In genomic region chr3:29282431-29283296, GRCh38 we compare ENCODE assay signal across 8 cellular contexts. TPM values are rescaled to one million over a fixed set of nuclear protein-coding genes. Genes with fewer than 3 reads are reported as not detected.
A peak's percentile ranks its signal among the peaks of the same experiment; 100 is the strongest.
DNase-seq lines count a peak whose midpoint lies in the region; TF ChIP-seq lines count a peak whose summit lies in the region.

No MANE protein-coding gene starts in this region.

- DNase-seq in AG20443 (ENCODE audit: low spot score) (peak; percentile 15), HT1080 (ENCODE audit: low read depth) (peak; percentile 48), choroid plexus epithelial cell (ENCODE audit: low read depth) (peak; percentile 85), myocyte (ENCODE audit: low read depth) (peak; percentile 69), DMS 273 (lab: John Stamatoyannopoulos, UW; ENCODE audit: unreplicated experiment) (no peak), NCI-H446 treated with DMSO at 0.1 percent for 48 hours (lab: John Stamatoyannopoulos, UW) (no peak), DMS53 treated with DMSO at 0.1 percent for 48 hours (lab: John Stamatoyannopoulos, UW; ENCODE audit: unreplicated experiment) (no peak), iPS-NIHi7 (ENCODE audit: extremely low spot score) (no peak)

- H3K4me3 ChIP-seq in choroid plexus epithelial cell (ENCODE audit: low read depth, low read length) = peak overlapping the region; percentile 76

- TF ChIP-seq CTCF in choroid plexus epithelial cell (conservative IDR thresholded peaks at IDR 0.05; ENCODE audit: low read depth, low read length) = no peak

RNA-seq across cellular contexts. Expression of gene RBMS3, which starts 1.8 kb away (rescaled TPM):
- 9.9 and 19.6 TPM in 2 replicates for total RNA-seq in HT1080 (2014; rRNA removed; shearing (Covaris generic))
- 4.9 and 6.1 TPM in 2 replicates for polyA plus RNA-seq in HT1080 (2015; cell fraction: cytosol; rRNA removed)
- 9.5 and 11.8 TPM in 2 replicates for polyA plus RNA-seq in HT1080 (2015; cell fraction: nucleus; rRNA removed)
- total RNA-seq in myocyte = 30.6 and 32.2 TPM in 2 replicates
- polyA plus RNA-seq in myocyte (2012) = 26.7 TPM

Comparison
In these comparisons a context has a peak if more than half of its experiments do, and no peak if none do; other contexts are left out.
1. DNase-seq: peak in AG20443 (single experiment), HT1080 (single experiment), choroid plexus epithelial cell (single experiment) and myocyte (single experiment); none in DMS 273 (single experiment), NCI-H446 treated with DMSO at 0.1 percent for 48 hours (single experiment), DMS53 treated with DMSO at 0.1 percent for 48 hours (single experiment) and iPS-NIHi7 (single experiment).